22 cellular contexts compared by ENCODE assay signal in the genomic region with DNA sequence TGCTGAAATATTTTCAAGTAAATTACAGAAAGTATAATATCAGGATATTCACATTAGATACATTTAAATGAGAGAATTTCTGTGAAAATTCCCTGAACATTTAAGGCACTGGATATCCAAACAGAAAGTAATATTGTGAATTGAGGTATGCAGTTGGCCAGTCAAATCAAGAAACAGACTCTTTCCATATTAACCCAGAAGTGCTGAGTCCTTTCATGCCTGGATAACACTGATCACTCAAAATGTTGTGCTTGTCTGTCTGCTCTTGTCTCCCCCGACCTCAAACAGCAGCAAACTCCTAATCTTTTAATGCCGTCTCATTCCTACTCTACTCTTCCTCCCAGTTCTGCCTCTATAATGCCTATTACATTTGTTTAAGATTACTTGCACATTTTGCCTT. TPM values are rescaled to one million over a fixed set of nuclear protein-coding genes. Genes with fewer than 3 reads are reported as not detected.
A peak's percentile ranks its signal among the peaks of the same experiment; 100 is the strongest.
DNase-seq lines count a peak whose midpoint lies in the region; ATAC-seq and FAIRE-seq lines count a peak whose summit lies in the region.
"Had no signal": no experiment of that assay in that cellular context is flagged by ENCODE, and none has a peak within 500 bp of the region (broad histone marks: within the 10 kb centered on the region; RNA-seq: fewer than 3 reads in every experiment).

No MANE protein-coding gene starts in this region.

- no peaks in the 10 kb centered on the region for H3F3A ChIP-seq in GM23248 (ENCODE audit: insufficient read depth)

- peak; percentile 30 for FAIRE-seq in islet of Langerhans (lab: Jason Lieb, UNC)

- in situ Hi-C loops in KBM-7 (cut with MboI; ENCODE audit: low pct_unique_long_range_greater_than_20kb, low sequenced_read_pairs) (no loop called here), GM23248 (cut with MboI) (no loop called here)

- H3K9me2 ChIP-seq in GM23248 (ENCODE audit: insufficient read depth), result no peaks in the 10 kb centered on the region

- DNase-seq in KBM-7, result no peak
- DNase-seq in central memory CD4-positive, alpha-beta T cell, result no peak
- DNase-seq in GM23248, result no peak
- DNase-seq in DMS 273 (lab: John Stamatoyannopoulos, UW; ENCODE audit: unreplicated experiment), result no peak
- DNase-seq: activated CD8-positive, alpha-beta T cell treated with anti-CD3 and anti-CD28 coated beads for 36 hours; activated gamma-delta T cell treated with Interleukin-2 at 50 U/mL for 16 hours; adrenal gland; CD4-positive, alpha-beta memory T cell; GF-D8; heart left ventricle; left ventricle myocardium superior; NCI-H1417; NCI-H2107; NCI-H524; tibial artery had no signal

- no peak overlapping the region for H3K27ac ChIP-seq in GM23248
- H3K27ac ChIP-seq: adrenal gland, heart left ventricle, HL-60, neutrophil, skin epidermis, tibial artery had no signal

- WGBS in GM23248 (ENCODE audit: low coverage in 1 of 2, low lambda C conversion rate in 2 of 2, missing lambda C conversion rate in 2 of 2), 2 experiments, result 95 to 99% methylated on average over 2 of the region's 2 CpGs

- H3K9me3 ChIP-seq in GM23248 (ENCODE audit: low read depth), result no peaks in the 10 kb centered on the region
- H3K9me3 ChIP-seq: heart left ventricle, neutrophil, tibial artery had no signal

- H3K9ac ChIP-seq in GM23248, result no peak overlapping the region

- no peaks in the 10 kb centered on the region for H3K27me3 ChIP-seq in GM23248 (replicated peaks; ENCODE audit: insufficient read depth)
- H3K27me3 ChIP-seq: adrenal gland, heart left ventricle, neutrophil, tibial artery had no signal

- H3K4me2 ChIP-seq in GM23248 (ENCODE audit: unreplicated experiment), result no peak overlapping the region

- H3K4me3 ChIP-seq in GM23248, result no peak overlapping the region
- H3K4me3 ChIP-seq: adrenal gland, heart left ventricle, skin epidermis, tibial artery had no signal

- H3K36me3 ChIP-seq in GM23248 (ENCODE audit: low read depth), result no peaks in the 10 kb centered on the region
- H3K36me3 ChIP-seq: adrenal gland, neutrophil had no signal

- H4K20me1 ChIP-seq in GM23248 (ENCODE audit: insufficient read depth), result no peaks in the 10 kb centered on the region

- H3K79me2 ChIP-seq in GM23248 (ENCODE audit: insufficient read depth), result peaks cover 13% of the 10 kb centered on the region; the same call in 1 of the 2 replicates

- no peak overlapping the region for H2AFZ ChIP-seq in GM23248

- ATAC-seq in GM18511 (IDR thresholded peaks at IDR 0.05; ENCODE audit: unreplicated experiment) (peak; percentile 50), GM21423 (IDR thresholded peaks at IDR 0.05; ENCODE audit: unreplicated experiment) (peak; percentile 48), HG03097 (IDR thresholded peaks at IDR 0.05; ENCODE audit: low FRiP score, unreplicated experiment) (peak; percentile 64)
- ATAC-seq: activated CD8-positive, alpha-beta T cell treated with anti-CD3 and anti-CD28 coated beads for 36 hours; heart left ventricle; left ventricle myocardium superior had no signal

- no peaks in the 10 kb centered on the region for H3K4me1 ChIP-seq in GM23248 (ENCODE audit: insufficient read depth)

RNA-seq across cellular contexts. Expression of a gene that starts 51.2 kb away (rescaled TPM):
- total RNA-seq in GM23248 (2014; rRNA removed; shearing (Covaris generic)), result 14.4 and 18.3 TPM in 2 replicates
- 4.4 and 4.6 TPM in 2 replicates for polyA plus RNA-seq in GM23248 (2016; fragmentation: Nextera tagmentation; extraction: Ambion mirVana)
- total RNA-seq: activated CD8-positive, alpha-beta T cell treated with anti-CD3 and anti-CD28 coated beads for 36 hours had no signal
